Comparison of ENCODE assay signal across 8 cellular contexts in genomic region chr16:89170346-89171215, GRCh38. TPM values are rescaled to one million over a fixed set of nuclear protein-coding genes. Genes with fewer than 3 reads are reported as not detected.
DNase-seq lines count a peak whose midpoint lies in the region; ATAC-seq and TF ChIP-seq lines count a peak whose summit lies in the region.

No MANE protein-coding gene starts in this region.

- peak; percentile 60 for DNase-seq in activated CD4-positive, alpha-beta T cell treated with anti-CD3 and anti-CD28 coated beads for 36 hours
- no peak for DNase-seq in activated CD4-positive, alpha-beta T cell treated with anti-CD3 and anti-CD28 coated beads, Interleukin-2, amount 50 U/mL, for 4 hours
- peak; percentile 53 for DNase-seq in NCI-H524 treated with DMSO at 0.1 percent for 48 hours (lab: John Stamatoyannopoulos, UW)
- DNase-seq in psoas muscle: peak in 1 of 2 donors; percentile 63
- no peak for DNase-seq in lower leg skin (ENCODE audit: low spot score in 2 of 2)

- ATAC-seq in activated CD4-positive, alpha-beta T cell treated with anti-CD3 and anti-CD28 coated beads for 36 hours: peak; percentile 3
- no peak for ATAC-seq in psoas muscle
- no peak for ATAC-seq in GM21515 (IDR thresholded peaks at IDR 0.05; ENCODE audit: unreplicated experiment)
- ATAC-seq in GM18520 (IDR thresholded peaks at IDR 0.05; ENCODE audit: unreplicated experiment): no peak

- TF ChIP-seq CTCF in psoas muscle (IDR thresholded peaks at IDR 0.05): no peak
- TF ChIP-seq CTCF in lower leg skin (IDR thresholded peaks at IDR 0.05): no peak

- H3K27me3 ChIP-seq in duodenal mucosa (ENCODE audit: control insufficient read depth in 1 of 2, insufficient read depth in 2 of 2, low read length in 2 of 2) (peaks cover 27 to 40% of the 10 kb centered on the region in 2 donors), psoas muscle (ENCODE audit: insufficient read depth in 3 of 3, low read length in 2 of 3) (peaks cover 0 to 17% (median 0%) of the 10 kb centered on the region in 3 donors)

- intact Hi-C loops in activated CD4-positive, alpha-beta T cell treated with anti-CD3 and anti-CD28 coated beads for 36 hours (cut with DNase I, micrococcal nuclease): loop anchor here (1.0 to 2.0 kb wide), 12 partner anchors 22 to 717 kb away; partner anchors contain the start of genes ZNF778 (in 2 of the 2), APRT (in 1 of the 2), MVD (in 1 of the 2) and SNAI3 (in 1 of the 2)
- intact Hi-C loops in psoas muscle (cut with DNase I): loop anchor here in 1 of 2 donors (5.0 kb wide), 1 partner anchor 47 kb away; the partner anchor contains the start of gene ZNF778
- intact Hi-C loops in lower leg skin (cut with DNase I; ENCODE audit: low total_unique reads): no loop called here

- peaks cover 3% of the 10 kb centered on the region for H3K27me3 Mint-ChIP-seq in activated CD4-positive, alpha-beta T cell treated with anti-CD3 and anti-CD28 coated beads for 36 hours

- H3K4me1 Mint-ChIP-seq in activated CD4-positive, alpha-beta T cell treated with anti-CD3 and anti-CD28 coated beads for 36 hours: peaks cover 7% of the 10 kb centered on the region

- H3K4me3 Mint-ChIP-seq in activated CD4-positive, alpha-beta T cell treated with anti-CD3 and anti-CD28 coated beads for 36 hours: peak overlapping the region; percentile 43

- H3K27ac ChIP-seq in duodenal mucosa (ENCODE audit: low read depth, low read length) (no peak overlapping the region), psoas muscle (no peak overlapping the region)

- H3K36me3 ChIP-seq in duodenal mucosa (ENCODE audit: control insufficient read depth in 1 of 2, insufficient read depth in 2 of 2, low read length in 2 of 2) (no peaks in the 10 kb centered on the region), psoas muscle (ENCODE audit: insufficient read depth in 1 of 2, low read depth in 1 of 2) (no peaks in the 10 kb centered on the region)

- H3K4me1 ChIP-seq in duodenal mucosa (ENCODE audit: control insufficient read depth in 1 of 2, insufficient read depth in 2 of 2, low read length in 2 of 2): peaks cover 13 to 18% of the 10 kb centered on the region in 2 donors
- peaks cover 34% of the 10 kb centered on the region for H3K4me1 ChIP-seq in psoas muscle

- POLR2A ChIA-PET in activated CD4-positive, alpha-beta T cell treated with anti-CD3 and anti-CD28 coated beads for 36 hours (lab: Charles Lee): interaction anchor here (0.6 to 1.0 kb wide), 2 partner anchors 22 to 145 kb away, joined by 3 to 5 read pairs; no protein-coding TSS in a partner anchor

- no peaks in the 10 kb centered on the region for H3K9me3 ChIP-seq in duodenal mucosa (ENCODE audit: control insufficient read depth in 1 of 2, low read length in 2 of 2)
- H3K9me3 ChIP-seq in psoas muscle: no peaks in the 10 kb centered on the region

- peak overlapping the region; percentile 45 to 59 for H3K4me3 ChIP-seq in duodenal mucosa (ENCODE audit: low read depth in 1 of 2, low read length in 2 of 2)
- peak overlapping the region; percentile 43 for H3K4me3 ChIP-seq in psoas muscle
- H3K4me3 ChIP-seq in lower leg skin (ENCODE audit: low read depth, poor library complexity, severe bottlenecking): no peak overlapping the region

- TF ChIP-seq POLR2A in lower leg skin (IDR thresholded peaks at IDR 0.05): no peak

- peak overlapping the region; percentile 38 for H3K27ac Mint-ChIP-seq in activated CD4-positive, alpha-beta T cell treated with anti-CD3 and anti-CD28 coated beads for 36 hours

- H3K9ac ChIP-seq in duodenal mucosa (ENCODE audit: low read depth in 1 of 2, low read length in 2 of 2): peak overlapping the region in 1 of 2 donors; percentile 38

- CTCF ChIA-PET in activated CD4-positive, alpha-beta T cell treated with anti-CD3 and anti-CD28 coated beads for 36 hours (lab: Charles Lee): interaction anchor here (0.8 to 1.6 kb wide), 6 partner anchors 11 to 433 kb away, joined by 3 to 5 read pairs (median 3); partner anchors contain the start of gene ZNF778

- H3K9me3 Mint-ChIP-seq in activated CD4-positive, alpha-beta T cell treated with anti-CD3 and anti-CD28 coated beads for 36 hours (ENCODE audit: low read depth): no peaks in the 10 kb centered on the region

- WGBS in psoas muscle, 3 donors: 36 to 43% (median 41%) methylated on average over 32 to 34 of the region's 34 CpGs
- 11 to 16% methylated on average over 31 to 34 of the region's 34 CpGs for WGBS in lower leg skin, 2 donors

- H3K36me3 Mint-ChIP-seq in activated CD4-positive, alpha-beta T cell treated with anti-CD3 and anti-CD28 coated beads for 36 hours (ENCODE audit: low read depth): no peaks in the 10 kb centered on the region

RNA-seq across cellular contexts. Expression of gene CDH15, which starts 1.0 kb away (rescaled TPM):
- not detected for total RNA-seq in activated CD4-positive, alpha-beta T cell treated with anti-CD3 and anti-CD28 coated beads for 36 hours
- 10 to 100 TPM; 36.7 to 62.8 (median 51.1) TPM for total RNA-seq in psoas muscle
- polyA plus RNA-seq in psoas muscle: 10 to 100 TPM; 18.0 to 32.9 (median 19.9) TPM
- total RNA-seq in lower leg skin: not detected

RNA-seq across cellular contexts. Expression of gene SLC22A31, which starts 29.8 kb away (rescaled TPM):
- total RNA-seq in activated CD4-positive, alpha-beta T cell treated with anti-CD3 and anti-CD28 coated beads for 36 hours: 1 to 10 TPM in 1 of 2 experiments, under 1 TPM in 1; 0.49 to 1.3 TPM
- total RNA-seq in psoas muscle: not detected
- polyA plus RNA-seq in psoas muscle: under 1 TPM in 1 of 3 donors, not detected in 2; 0.03 TPM
- 1 to 10 TPM in 3 of 4 donors, under 1 TPM in 1; 0.97 to 2.2 (median 1.7) TPM for total RNA-seq in lower leg skin

RNA-seq across cellular contexts. Expression of gene ZNF778, which starts 46.9 kb away (rescaled TPM):
- total RNA-seq in activated CD4-positive, alpha-beta T cell treated with anti-CD3 and anti-CD28 coated beads for 36 hours: 1 to 10 TPM; 4.7 to 5.0 TPM
- total RNA-seq in psoas muscle: 10 to 100 TPM; 10.2 to 15.3 (median 12.4) TPM
- polyA plus RNA-seq in psoas muscle: 1 to 10 TPM; 2.2 to 9.0 (median 4.6) TPM
- total RNA-seq in lower leg skin: 10 to 100 TPM; 10.9 to 34.8 (median 18.1) TPM

Comparison
In these comparisons a context has a peak if more than half of its experiments do, and no peak if none do; other contexts are left out.
1. DNase-seq: peak in activated CD4-positive, alpha-beta T cell treated with anti-CD3 and anti-CD28 coated beads for 36 hours (single experiment) and NCI-H524 treated with DMSO at 0.1 percent for 48 hours (single experiment); none in activated CD4-positive, alpha-beta T cell treated with anti-CD3 and anti-CD28 coated beads, Interleukin-2, amount 50 U/mL, for 4 hours (0 of 2) and lower leg skin (0 of 2).
2. RNA of gene CDH15, which starts 1.0 kb away (total RNA-seq): 36.7 to 62.8 TPM in psoas muscle; not detected in lower leg skin and not detected in activated CD4-positive, alpha-beta T cell treated with anti-CD3 and anti-CD28 coated beads for 36 hours; every median in the first group is over 10 times any median in the second.